Comparison of ENCODE assay signal across 8 cellular contexts in genomic region chr19:55484571-55485438, GRCh38. TPM values are rescaled to one million over a fixed set of nuclear protein-coding genes. Genes with fewer than 3 reads are reported as not detected.
DNase-seq lines count a peak whose midpoint lies in the region; TF ChIP-seq lines count a peak whose summit lies in the region.

NAT14 (plus strand) TSS chr19:55485188; CDS start chr19:55485709, 521 bp downstream.

- peak within 1 kb of the TSS; percentile 71 for H3K4me3 Mint-ChIP-seq in activated CD4-positive, alpha-beta memory T cell treated with anti-CD3 and anti-CD28 coated beads for 36 hours

- no peaks in the 10 kb centered on the region for H3K27me3 Mint-ChIP-seq in activated CD4-positive, alpha-beta memory T cell treated with anti-CD3 and anti-CD28 coated beads for 36 hours

- peaks cover 2% of the 10 kb centered on the region for H3K36me3 Mint-ChIP-seq in activated CD4-positive, alpha-beta memory T cell treated with anti-CD3 and anti-CD28 coated beads for 36 hours

- intact Hi-C loops in activated CD4-positive, alpha-beta memory T cell treated with anti-CD3 and anti-CD28 coated beads for 36 hours (cut with micrococcal nuclease) = no loop called here

- H3K4me1 Mint-ChIP-seq in activated CD4-positive, alpha-beta memory T cell treated with anti-CD3 and anti-CD28 coated beads for 36 hours (ENCODE audit: low read depth) = peaks cover 17% of the 10 kb centered on the region

- no peak within 1 kb of the TSS for H3K27ac Mint-ChIP-seq in activated CD4-positive, alpha-beta memory T cell treated with anti-CD3 and anti-CD28 coated beads for 36 hours

- DNase-seq in DMS153 (lab: John Stamatoyannopoulos, UW) (peak; percentile 25), HEK293T (ENCODE audit: extremely low spot score) (peak; percentile 91), NCI-H510A (lab: John Stamatoyannopoulos, UW) (peak; percentile 65), medulla oblongata (ENCODE audit: extremely low spot score) (peak; percentile 45), NCI-H526 treated with DMSO at 0.1 percent for 48 hours (lab: John Stamatoyannopoulos, UW) (no peak)
- peak; percentile 67 for DNase-seq in activated CD4-positive, alpha-beta memory T cell treated with anti-CD3 and anti-CD28 coated beads for 36 hours
- peak; percentile 56 for DNase-seq in effector CD4-positive, alpha-beta T cell
- peak; percentile 50 to 54 for DNase-seq in stimulated activated CD8-positive, alpha-beta memory T cell treated with anti-CD3 and anti-CD28 coated beads, Interleukin-2, amount 100 ng/mL, for 48 hours (ENCODE audit: low read depth in 2 of 2)

- POLR2A ChIA-PET in HEK293T (lab: Yijun Ruan, JAX) = interaction anchor here (0.6 to 2.0 kb wide), 8 partner anchors 8 to 23 kb away, joined by 3 to 21 read pairs (median 4); partner anchors contain the start of gene ZNF628
- POLR2A ChIA-PET in activated CD4-positive, alpha-beta memory T cell treated with anti-CD3 and anti-CD28 coated beads for 36 hours (lab: Charles Lee) = interaction anchor here (0.9 to 3.4 kb wide), 2 partner anchors 8 to 151 kb away, joined by 3 to 23 read pairs; partner anchors contain the start of gene ZNF628

- no peaks in the 10 kb centered on the region for H3K9me3 Mint-ChIP-seq in activated CD4-positive, alpha-beta memory T cell treated with anti-CD3 and anti-CD28 coated beads for 36 hours

- CTCF ChIA-PET in HEK293T (lab: Yijun Ruan, JAX) = interaction anchor here (0.8 kb wide), 1 partner anchor 18 kb away, joined by 4 read pairs; no protein-coding TSS in a partner anchor
- CTCF ChIA-PET in activated CD4-positive, alpha-beta memory T cell treated with anti-CD3 and anti-CD28 coated beads for 36 hours (lab: Charles Lee) = interaction anchor here (0.6 to 3.3 kb wide), 3 partner anchors 17 to 344 kb away, joined by 3 to 26 read pairs (median 9); no protein-coding TSS in a partner anchor

TF ChIP-seq in HEK293T, 16 proteins besides CTCF, POLR2A, EP300 and RAD21:
- no peak for TF ChIP-seq NFRKB (IDR thresholded peaks at IDR 0.05)
- no peak for TF ChIP-seq PKNOX1 (IDR thresholded peaks at IDR 0.05)
- TF ChIP-seq CTBP1 (IDR thresholded peaks at IDR 0.05; ENCODE audit: borderline replicate concordance) = no peak
- no peak for TF ChIP-seq ZNF384 (IDR thresholded peaks at IDR 0.05)
- TF ChIP-seq HDGF (IDR thresholded peaks at IDR 0.05; ENCODE audit: borderline replicate concordance) = no peak
- TF ChIP-seq L3MBTL2 (conservative IDR thresholded peaks at IDR 0.05) = peak; percentile 36
- no peak for TF ChIP-seq SP1 (IDR thresholded peaks at IDR 0.05)
TF ChIP-seq in HEK293T: peak in this region for 1.

RNA-seq across cellular contexts. Expression of gene NAT14, which starts in this region (rescaled TPM):
- 10 to 100 TPM in 1 of 2 experiments, 1 to 10 TPM in 1; 8.5 to 12.9 TPM for total RNA-seq in activated CD4-positive, alpha-beta memory T cell treated with anti-CD3 and anti-CD28 coated beads for 36 hours
